ENCODE assay signal across 8 cellular contexts in the genomic region with DNA sequence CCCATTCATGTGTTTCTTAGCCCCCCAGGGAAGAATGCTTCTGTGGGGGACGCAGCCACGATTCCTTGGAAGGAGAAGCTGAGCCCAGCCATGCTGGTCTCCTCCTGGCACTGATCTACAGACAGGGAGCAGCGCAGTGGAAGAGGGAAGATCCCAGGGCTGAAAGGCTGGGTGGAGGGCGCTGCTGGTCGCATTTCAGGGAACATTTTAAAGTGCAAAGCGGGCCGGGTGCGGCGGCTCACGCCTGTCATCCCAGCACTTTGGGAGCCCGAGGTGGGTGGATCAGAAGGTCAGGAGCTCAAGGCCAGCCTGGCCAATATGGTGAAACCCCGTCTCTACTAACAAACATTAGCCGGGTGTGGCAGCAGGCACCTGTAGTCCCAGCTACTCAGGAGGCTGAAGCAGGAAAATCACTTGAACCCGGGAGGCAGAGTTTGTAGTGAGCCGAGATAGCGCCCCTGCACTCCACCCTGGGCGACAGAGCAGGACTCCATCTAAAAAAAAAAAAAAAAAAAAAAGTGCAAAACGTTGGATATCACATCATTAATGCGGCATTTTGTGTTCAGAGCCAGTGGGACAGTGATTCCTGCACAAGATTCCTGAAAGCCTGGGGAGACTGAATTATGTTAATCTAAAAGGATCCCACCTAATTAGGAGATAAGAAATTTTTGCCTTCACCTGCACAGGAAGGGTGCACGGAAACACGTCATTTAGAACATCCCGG. TPM values are rescaled to one million over a fixed set of nuclear protein-coding genes. Genes with fewer than 3 reads are reported as not detected.
DNase-seq lines count a peak whose midpoint lies in the region; ATAC-seq and TF ChIP-seq lines count a peak whose summit lies in the region.

No MANE protein-coding gene starts in this region.

- peak overlapping the region; percentile 99 for H2AFZ ChIP-seq in Loucy (ENCODE audit: low read length)
- peak overlapping the region; percentile 90 for H2AFZ ChIP-seq in neuronal stem cell (ENCODE audit: low read length)

- H3K14ac ChIP-seq in neuronal stem cell (ENCODE audit: low read length) = no peak overlapping the region

- H3K9me3 ChIP-seq in Loucy (ENCODE audit: insufficient read depth, low read depth, low read length) = no peaks in the 10 kb centered on the region
- H3K9me3 ChIP-seq in neuronal stem cell (replicated peaks in 1 of 2; ENCODE audit: control insufficient read depth in 2 of 2, insufficient read depth in 1 of 2, low read depth in 1 of 2, low read length in 2 of 2) = no peaks in the 10 kb centered on the region

- H3K4me2 ChIP-seq in Loucy (ENCODE audit: low read depth, low read length, poor library complexity, severe bottlenecking) (peak overlapping the region; percentile 100), neuronal stem cell (ENCODE audit: insufficient read depth, low read length, poor library complexity, severe bottlenecking) (peak overlapping the region; percentile 57)

- peak overlapping the region; percentile 100 for H2BK15ac ChIP-seq in neuronal stem cell (ENCODE audit: low read length)

- H2AK5ac ChIP-seq in neuronal stem cell (ENCODE audit: low read depth, low read length) = peak overlapping the region; percentile 63

- peaks cover 4% of the 10 kb centered on the region for H3K79me1 ChIP-seq in neuronal stem cell (ENCODE audit: low read depth, low read length)

- ATAC-seq in effector memory CD8-positive, alpha-beta T cell (replicated peaks) = peak; percentile 24

- no CpG with 5 or more reads among the region's 22 CpGs for WGBS in neuronal stem cell (ENCODE audit: extremely low coverage in 2 of 2, insufficient read length in 2 of 2, insufficient replicate concordance in 1 of 2), 2 donors

- peak overlapping the region; percentile 79 to 82 for H3K4me3 Mint-ChIP-seq in effector memory CD8-positive, alpha-beta T cell

- no peaks in the 10 kb centered on the region for H3F3A ChIP-seq in Loucy (ENCODE audit: low read depth)

- H3K4me1 Mint-ChIP-seq in effector memory CD8-positive, alpha-beta T cell (ENCODE audit: low read depth in 2 of 2) = peaks cover 3 to 17% of the 10 kb centered on the region in 2 donors

- H3K27me3 ChIP-seq in Loucy (ENCODE audit: insufficient read depth, low read length, poor library complexity, severe bottlenecking) = no peaks in the 10 kb centered on the region
- peaks cover 0 to 5% (median 3%) of the 10 kb centered on the region in 3 experiments for H3K27me3 ChIP-seq in neuronal stem cell (ENCODE audit: control insufficient read depth in 3 of 3, insufficient read depth in 3 of 3, low read depth in 1 of 3, low read length in 3 of 3)

- DNase-seq in D341Med (ENCODE audit: low spot score) = peak; percentile 49
- DNase-seq in effector memory CD8-positive, alpha-beta T cell = no peak
- no peak for DNase-seq in neuronal stem cell (ENCODE audit: low spot score)
- no peak for DNase-seq in NCI-H2081 (lab: John Stamatoyannopoulos, UW)
- no peak for DNase-seq in cerebellar cortex (ENCODE audit: low spot score)
- DNase-seq in NCI-H2227 (lab: John Stamatoyannopoulos, UW; ENCODE audit: unreplicated experiment) = no peak
- DNase-seq in medulla oblongata (ENCODE audit: extremely low spot score) = no peak

- no peaks in the 10 kb centered on the region for H3K9me3 Mint-ChIP-seq in effector memory CD8-positive, alpha-beta T cell

- H4K91ac ChIP-seq in neuronal stem cell (ENCODE audit: low read depth, low read length, poor library complexity) = no peak overlapping the region

- no peaks in the 10 kb centered on the region for H3K27me3 Mint-ChIP-seq in effector memory CD8-positive, alpha-beta T cell

- H3K27ac ChIP-seq in neuronal stem cell (replicated peaks; ENCODE audit: low read length) = no peak overlapping the region

- no peak overlapping the region for H3K4ac ChIP-seq in neuronal stem cell (ENCODE audit: low read length)

- H4K8ac ChIP-seq in neuronal stem cell (ENCODE audit: low read depth, low read length) = no peak overlapping the region

- peak overlapping the region; percentile 31 for H2BK12ac ChIP-seq in neuronal stem cell (ENCODE audit: low read length)

- H4K20me1 ChIP-seq in Loucy (ENCODE audit: insufficient read depth, low read length, poor library complexity, severe bottlenecking) = peaks cover 8% of the 10 kb centered on the region

- H3K4me1 ChIP-seq in Loucy (ENCODE audit: insufficient read depth, low read length, poor library complexity, severe bottlenecking) (peaks cover 17% of the 10 kb centered on the region), neuronal stem cell (ENCODE audit: control insufficient read depth in 2 of 2, insufficient read depth in 1 of 2, low read depth in 1 of 2, low read length in 2 of 2) (peaks cover 4 to 18% of the 10 kb centered on the region in 2 donors)

- H2BK5ac ChIP-seq in neuronal stem cell (ENCODE audit: low read length) = no peak overlapping the region

- no peak overlapping the region for H2BK120ac ChIP-seq in neuronal stem cell (ENCODE audit: low read depth, low read length)

- H3K18ac ChIP-seq in neuronal stem cell (ENCODE audit: low read length) = peak overlapping the region; percentile 94

- peak overlapping the region; percentile 76 to 84 for H3K27ac Mint-ChIP-seq in effector memory CD8-positive, alpha-beta T cell

- H3K36me3 ChIP-seq in Loucy (ENCODE audit: insufficient read depth, low read length) (peaks cover under 1% of the 10 kb centered on the region; the same call in 1 of the 2 replicates), neuronal stem cell (replicated peaks in 1 of 2; ENCODE audit: control insufficient read depth in 2 of 2, insufficient read depth in 2 of 2, low read length in 2 of 2) (peaks cover 3 to 12% of the 10 kb centered on the region in 2 donors)

- TF ChIP-seq CTCF in Loucy (conservative IDR thresholded peaks at IDR 0.05; ENCODE audit: low read length) = no peak; the same call in 1 of the 2 replicates

- H3K4me3 ChIP-seq in Loucy (ENCODE audit: low read length, poor library complexity, severe bottlenecking) (peak overlapping the region; percentile 98), neuronal stem cell (ENCODE audit: low read length in 2 of 2) (peak overlapping the region; percentile 73 to 95)

- peaks cover 22% of the 10 kb centered on the region for H3K36me3 Mint-ChIP-seq in effector memory CD8-positive, alpha-beta T cell (ENCODE audit: insufficient read depth)

- H3K79me2 ChIP-seq in Loucy (ENCODE audit: insufficient read depth, low read length) = peaks cover 21% of the 10 kb centered on the region

- H3K9ac ChIP-seq in Loucy (ENCODE audit: low read depth, low read length, poor library complexity, severe bottlenecking) (peak overlapping the region; percentile 81), neuronal stem cell (ENCODE audit: low read depth, low read length, poor library complexity) (no peak overlapping the region)

- no peaks in the 10 kb centered on the region for H3K9me2 ChIP-seq in Loucy (replicated peaks; ENCODE audit: low read depth, low read length)

- H3K23ac ChIP-seq in neuronal stem cell (ENCODE audit: low read depth, low read length, poor library complexity) = peak overlapping the region; percentile 73

RNA-seq across cellular contexts. Expression of a gene that starts 0.6 kb away (rescaled TPM):
- polyA plus RNA-seq in neuronal stem cell (2013, experiment 1 of 2) = 14.3 TPM
- 13.1 TPM for polyA plus RNA-seq in neuronal stem cell (2013, experiment 2 of 2)

RNA-seq across cellular contexts. Expression of a gene that starts 43.9 kb away (rescaled TPM):
- polyA plus RNA-seq in neuronal stem cell (2013, experiment 1 of 2) = 30.9 TPM
- 31.6 TPM for polyA plus RNA-seq in neuronal stem cell (2013, experiment 2 of 2)
